19 cellular contexts compared by ENCODE assay signal in the genomic region with DNA sequence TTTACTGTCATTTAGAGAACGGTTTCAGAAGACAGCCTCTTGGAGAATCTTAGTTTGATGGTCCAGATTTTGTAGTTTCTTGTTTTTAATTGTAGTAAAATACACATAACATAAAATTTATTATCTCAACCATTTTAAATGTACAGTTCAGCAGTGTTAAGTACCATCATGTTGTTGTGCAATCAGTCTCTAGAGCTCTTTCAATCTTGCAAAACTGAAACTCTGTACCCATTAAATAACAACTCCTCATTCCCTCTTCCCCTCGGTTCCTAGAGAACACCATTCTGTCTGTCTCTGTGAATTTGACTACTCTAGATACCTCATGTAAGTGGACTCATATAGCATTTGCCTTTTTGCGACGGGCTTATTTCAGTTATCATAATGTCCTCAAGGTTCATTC.
"Had no signal": no experiment of that assay in that cellular context is flagged by ENCODE, and none has a peak within 500 bp of the region (broad histone marks: within the 10 kb centered on the region; RNA-seq: fewer than 3 reads in every experiment).

No MANE protein-coding gene starts in this region.

- H3K4me3 ChIP-seq: hepatocyte, lower lobe of right lung, smooth muscle cell, testis had no signal

- DNase-seq: activated CD4-positive, alpha-beta T cell treated with anti-CD3 and anti-CD28 coated beads for 1 hour; activated CD4-positive, alpha-beta T cell treated with anti-CD3 and anti-CD28 coated beads, Interleukin-2, amount 50 U/mL, for 48 hours; amygdala; dermis blood vessel endothelial cell; effector memory CD4-positive, alpha-beta T cell; foreskin fibroblast; left cardiac atrium; stimulated activated CD4-positive, alpha-beta T cell treated with anti-CD3 and anti-CD28 coated beads, Interleukin-4, amount 100 ng/mL, for 24 hours; testis; WERI-Rb-1 had no signal

- H3K4me2 ChIP-seq: hepatocyte, smooth muscle cell had no signal

- H3K36me3 ChIP-seq: lower lobe of right lung, WERI-Rb-1 had no signal

- H3K4me1 ChIP-seq: lower lobe of right lung, parathyroid adenoma, testis had no signal

- H3K9ac ChIP-seq: parathyroid adenoma had no signal

- H3K9me3 ChIP-seq: lower lobe of right lung, testis had no signal

- FAIRE-seq: endothelial cell of umbilical vein, islet of Langerhans had no signal

- ATAC-seq: left cardiac atrium; natural killer cell treated with Interleukin-12 subunit alpha and Interleukin-12 subunit beta and Interleukin-15 and Interleukin-18, amount 100 ng/mL, for 72 hours; sciatic nerve; stimulated activated effector memory CD8-positive, alpha-beta T cell treated with anti-CD3 and anti-CD28 coated beads, Interleukin-12 subunit alpha, Interleukin-12 subunit beta, amount 100 ng/mL, for 72 hours had no signal

- H2AFZ ChIP-seq: hepatocyte, parathyroid adenoma had no signal

- H3K27ac ChIP-seq: hepatocyte, lower lobe of right lung, parathyroid adenoma, testis, WERI-Rb-1 had no signal

- H3K27me3 ChIP-seq: testis had no signal
